10 cellular contexts compared by ENCODE assay signal in the genomic region with DNA sequence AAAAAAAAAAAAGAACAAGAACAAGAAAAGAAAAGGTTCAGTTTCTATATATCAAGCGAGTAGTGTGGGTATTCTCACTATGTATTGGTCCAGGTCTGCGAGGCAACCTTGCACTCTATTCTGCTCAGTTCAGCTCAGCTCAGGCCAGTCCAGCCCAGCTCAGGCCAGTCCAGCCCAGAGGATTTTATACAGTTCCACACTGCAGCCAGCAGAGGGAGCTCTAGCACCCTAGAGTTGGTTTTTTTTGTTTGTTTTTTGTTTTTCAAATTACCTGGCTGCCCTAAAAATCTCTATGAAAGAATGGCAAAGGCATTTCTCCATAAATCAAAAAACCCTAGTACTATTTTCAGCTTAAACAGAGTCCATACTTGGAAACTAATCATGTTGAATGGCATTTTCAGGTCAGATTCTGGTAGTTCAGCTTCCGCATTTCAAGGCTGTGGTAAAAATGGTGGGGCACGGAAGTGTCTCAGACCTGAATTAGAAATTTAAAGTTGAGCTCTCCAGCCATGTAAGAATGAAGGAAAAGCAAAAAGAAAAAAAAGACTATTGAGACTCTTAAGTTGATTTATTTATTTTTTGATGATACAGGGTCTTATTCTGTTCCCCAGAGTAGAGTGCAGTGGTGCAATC. TPM values are rescaled to one million over a fixed set of nuclear protein-coding genes. Genes with fewer than 3 reads are reported as not detected.
DNase-seq lines count a peak whose midpoint lies in the region; ATAC-seq and TF ChIP-seq lines count a peak whose summit lies in the region.
"Had no signal": no experiment of that assay in that cellular context is flagged by ENCODE, and none has a peak within 500 bp of the region (broad histone marks: within the 10 kb centered on the region; RNA-seq: fewer than 3 reads in every experiment).

No MANE protein-coding gene starts in this region.

- H2BK12ac ChIP-seq in H9 (ENCODE audit: insufficient read length, low read depth, low read length) (no peak overlapping the region), trophoblast cell (ENCODE audit: low read length) (no peak overlapping the region)

- no peaks in the 10 kb centered on the region for H3K9me2 ChIP-seq in OCI-LY1 (ENCODE audit: low read depth, low read length)

- TF ChIP-seq CTCF in Calu3 (IDR thresholded peaks at IDR 0.05; ENCODE audit: unreplicated experiment) (peak; percentile 92), H9 (conservative IDR thresholded peaks at IDR 0.05) (peak; percentile 92), OCI-LY1 (IDR thresholded peaks at IDR 0.05; ENCODE audit: low read length) (peak; percentile 99)

- no peaks in the 10 kb centered on the region for H3K79me2 ChIP-seq in H9 (ENCODE audit: insufficient read depth, low read length)
- H3K79me2 ChIP-seq in OCI-LY1 (ENCODE audit: insufficient read depth, low read length), result no peaks in the 10 kb centered on the region
- H3K79me2 ChIP-seq in trophoblast cell (ENCODE audit: control insufficient read depth, insufficient read depth, low read length, poor library complexity), result no peaks in the 10 kb centered on the region

- H2BK5ac ChIP-seq in H9 (ENCODE audit: insufficient read length, low read length) (no peak overlapping the region), trophoblast cell (ENCODE audit: low read depth, low read length, poor library complexity) (no peak overlapping the region)

- H3K27ac Mint-ChIP-seq in Calu3 (ENCODE audit: unreplicated experiment) (no peak overlapping the region), H9 (no peak overlapping the region)
- H3K27ac Mint-ChIP-seq in activated T-cell treated with anti-CD3 and anti-CD28 coated beads, Interleukin-2, amount 50 U/mL, for 72 hours, result no peak overlapping the region

- no peak overlapping the region for H4K12ac ChIP-seq in trophoblast cell (ENCODE audit: low read depth, low read length)

- H3K56ac ChIP-seq in H9 (ENCODE audit: insufficient read length, low read depth, low read length), result no peak overlapping the region

- no peak overlapping the region for H3K27ac ChIP-seq in H9 (ENCODE audit: insufficient read length, low read depth, low read length)
- peak overlapping the region; percentile 32 for H3K27ac ChIP-seq in OCI-LY1 (ENCODE audit: low read depth, low read length, poor library complexity, severe bottlenecking)
- no peak overlapping the region for H3K27ac ChIP-seq in trophoblast cell (ENCODE audit: low read depth, low read length)
- H3K27ac ChIP-seq: SK-N-MC, skin epidermis had no signal

- no peak overlapping the region for H2BK20ac ChIP-seq in H9 (ENCODE audit: low read depth, low read length, poor library complexity, severe bottlenecking)

- H4K91ac ChIP-seq in H9 (ENCODE audit: insufficient read length, low read depth, low read length) (no peak overlapping the region), trophoblast cell (ENCODE audit: low read depth, low read length) (no peak overlapping the region)

- no TSS peak for BruUV-seq in Calu3 (replicated peaks; lab: Mats Ljungman, UMichigan)

- H3T11ph ChIP-seq in H9 (ENCODE audit: low read length), result no peak overlapping the region

- no peak overlapping the region for H3K23ac ChIP-seq in H9 (ENCODE audit: insufficient read length, low read depth, low read length)
- no peak overlapping the region for H3K23ac ChIP-seq in trophoblast cell (ENCODE audit: low read length)

- 0 out of 2 replicates have a peak, but pooled peaks cover 5% of the 10 kb centered on the region for H3F3A ChIP-seq in OCI-LY1 (ENCODE audit: insufficient read depth, low read length)

- intact Hi-C loops in Calu3 (cut with micrococcal nuclease; ENCODE audit: unreplicated experiment), result loop anchor here (1.0 to 5.0 kb wide), 3 partner anchors 65 to 281 kb away; no protein-coding TSS in a partner anchor

- WGBS in H9 (ENCODE audit: extremely low coverage, insufficient read length, low lambda C conversion rate), result no CpG with 5 or more reads among the region's 4 CpGs
- WGBS in trophoblast cell (ENCODE audit: extremely low coverage, insufficient coverage, insufficient read length), result no CpG with 5 or more reads among the region's 4 CpGs

- H3K9me3 ChIP-seq in H9 (ENCODE audit: control insufficient read depth, low read depth, low read length) (no peaks in the 10 kb centered on the region), OCI-LY1 (ENCODE audit: low read length) (no peaks in the 10 kb centered on the region), trophoblast cell (ENCODE audit: insufficient read depth, low read depth, low read length) (no peaks in the 10 kb centered on the region)

- DNase-seq in Calu3 (peak; percentile 77), H9 (peak; percentile 51), germinal center (ENCODE audit: low spot score) (peak; percentile 46), trophoblast cell (peak; percentile 51 to 87)
- peak; percentile 30 to 52 for DNase-seq in activated T-cell treated with anti-CD3 and anti-CD28 coated beads, Interleukin-2, amount 50 U/mL, for 72 hours

- H3K27me3 Mint-ChIP-seq in Calu3 (ENCODE audit: unreplicated experiment) (no peaks in the 10 kb centered on the region), H9 (ENCODE audit: low read depth) (no peaks in the 10 kb centered on the region)
- no peaks in the 10 kb centered on the region for H3K27me3 Mint-ChIP-seq in activated T-cell treated with anti-CD3 and anti-CD28 coated beads, Interleukin-2, amount 50 U/mL, for 72 hours (ENCODE audit: low read depth)

- H3K36me3 ChIP-seq in OCI-LY1 (ENCODE audit: insufficient read depth, low read length), result peaks cover 97% of the 10 kb centered on the region
- peaks cover 3 to 4% of the 10 kb centered on the region in 2 experiments for H3K36me3 ChIP-seq in trophoblast cell (ENCODE audit: control insufficient read depth in 1 of 2, insufficient read depth in 2 of 2, low read length in 2 of 2)

- no peak overlapping the region for H4K5ac ChIP-seq in H9 (ENCODE audit: insufficient read length, low read depth, low read length)

- H2BK15ac ChIP-seq in H9 (ENCODE audit: low read depth, low read length), result no peak overlapping the region

- no peak overlapping the region for H2BK120ac ChIP-seq in H9 (ENCODE audit: low read depth, low read length, poor library complexity, severe bottlenecking)
- H2BK120ac ChIP-seq in trophoblast cell (ENCODE audit: insufficient read depth, low read length, poor library complexity), result no peak overlapping the region

- no peaks in the 10 kb centered on the region for H3K27me3 ChIP-seq in H9 (ENCODE audit: insufficient read depth, low read length)
- no peaks in the 10 kb centered on the region for H3K27me3 ChIP-seq in OCI-LY1 (ENCODE audit: insufficient read depth, low read length)
- no peaks in the 10 kb centered on the region for H3K27me3 ChIP-seq in trophoblast cell (ENCODE audit: insufficient read depth, low read length)

- H3K36me3 Mint-ChIP-seq in Calu3 (ENCODE audit: insufficient read depth, unreplicated experiment) (peaks cover 53% of the 10 kb centered on the region), H9 (ENCODE audit: insufficient read depth in 1 of 3, low read depth in 3 of 3) (peaks cover 0 to 7% (median 0%) of the 10 kb centered on the region in 3 experiments; a peak in 1 of 7 replicates)
- peaks cover 5 to 14% of the 10 kb centered on the region in 2 donors for H3K36me3 Mint-ChIP-seq in activated T-cell treated with anti-CD3 and anti-CD28 coated beads, Interleukin-2, amount 50 U/mL, for 72 hours (ENCODE audit: insufficient read depth in 2 of 2)

- no peak overlapping the region for H2AFZ ChIP-seq in H9 (ENCODE audit: low read length)
- no peak overlapping the region for H2AFZ ChIP-seq in OCI-LY1 (ENCODE audit: low read length)
- no peak overlapping the region for H2AFZ ChIP-seq in trophoblast cell (ENCODE audit: insufficient read depth, low read length, poor library complexity)

- H4K8ac ChIP-seq in H9 (replicated peaks; ENCODE audit: insufficient read length, low read depth, low read length) (no peak overlapping the region), trophoblast cell (ENCODE audit: low read depth, low read length) (no peak overlapping the region)

- ATAC-seq in activated T-cell treated with anti-CD3 and anti-CD28 coated beads, Interleukin-2, amount 50 U/mL, for 72 hours (replicated peaks in 1 of 2), result peak; percentile 58 to 75
- ATAC-seq in GM21737 (IDR thresholded peaks at IDR 0.05; ENCODE audit: unreplicated experiment), result no peak
- ATAC-seq in HG02623 (IDR thresholded peaks at IDR 0.05; ENCODE audit: unreplicated experiment), result no peak

- no peak overlapping the region for H2AK5ac ChIP-seq in H9 (ENCODE audit: insufficient read length, low read length)
- no peak overlapping the region for H2AK5ac ChIP-seq in trophoblast cell (ENCODE audit: low read length)

- H4K20me1 ChIP-seq in H9 (ENCODE audit: control insufficient read depth, insufficient read depth, insufficient read length) (no peaks in the 10 kb centered on the region), OCI-LY1 (ENCODE audit: insufficient read depth, low read length) (no peaks in the 10 kb centered on the region)

- no peak overlapping the region for H3K4me3 Mint-ChIP-seq in Calu3 (ENCODE audit: low read depth, unreplicated experiment)
- H3K4me3 Mint-ChIP-seq in H9, result no peak overlapping the region
- H3K4me3 Mint-ChIP-seq in activated T-cell treated with anti-CD3 and anti-CD28 coated beads, Interleukin-2, amount 50 U/mL, for 72 hours, result no peak overlapping the region

- H3K4me1 Mint-ChIP-seq in Calu3 (ENCODE audit: low read depth, unreplicated experiment) (peaks cover 4% of the 10 kb centered on the region), H9 (0 out of 4 replicates have a peak, but pooled peaks cover 0 to 3% of the 10 kb centered on the region in 2 experiments)
- H3K4me1 Mint-ChIP-seq in activated T-cell treated with anti-CD3 and anti-CD28 coated beads, Interleukin-2, amount 50 U/mL, for 72 hours (ENCODE audit: low read depth), result no peaks in the 10 kb centered on the region

- no peak overlapping the region for H3K18ac ChIP-seq in H9 (ENCODE audit: insufficient read length, low read depth, low read length)
- no peak overlapping the region for H3K18ac ChIP-seq in trophoblast cell (ENCODE audit: low read length)

- H3K14ac ChIP-seq in H9 (ENCODE audit: insufficient read depth, low read length), result no peak overlapping the region
- no peak overlapping the region for H3K14ac ChIP-seq in trophoblast cell (ENCODE audit: low read length)

- H3K4me2 ChIP-seq in H9 (ENCODE audit: insufficient read depth, insufficient read length, low read length), result no peak overlapping the region
- H3K4me2 ChIP-seq in OCI-LY1 (ENCODE audit: low read length), result no peak overlapping the region
- no peak overlapping the region for H3K4me2 ChIP-seq in trophoblast cell (ENCODE audit: low read length)

- CTCF ChIA-PET in Calu3 (lab: Charles Lee), result interaction anchor here (0.5 to 3.1 kb wide), 29 partner anchors 9 to 1214 kb away, joined by 3 to 60 read pairs (median 5); partner anchors contain the start of gene OSBPL3

- no peaks in the 10 kb centered on the region for H3K23me2 ChIP-seq in H9 (ENCODE audit: insufficient read length, low read depth, low read length, poor library complexity, severe bottlenecking)

- H3K9ac ChIP-seq in H9 (ENCODE audit: extremely low read depth, insufficient read length, low read length) (no peak overlapping the region), OCI-LY1 (ENCODE audit: low read length) (no peak overlapping the region), trophoblast cell (ENCODE audit: low read length) (no peak overlapping the region)

- H3K9me3 Mint-ChIP-seq in Calu3 (ENCODE audit: low read depth, unreplicated experiment) (no peaks in the 10 kb centered on the region), H9 (no peaks in the 10 kb centered on the region)
- no peaks in the 10 kb centered on the region for H3K9me3 Mint-ChIP-seq in activated T-cell treated with anti-CD3 and anti-CD28 coated beads, Interleukin-2, amount 50 U/mL, for 72 hours

- H3K4ac ChIP-seq in H9 (ENCODE audit: low read depth, low read length), result no peak overlapping the region
- H3K4ac ChIP-seq in trophoblast cell (ENCODE audit: low read depth, low read length), result no peak overlapping the region

- H3K4me3 ChIP-seq in OCI-LY1 (ENCODE audit: low read depth, low read length, poor library complexity, severe bottlenecking), result no peak overlapping the region
- no peak overlapping the region for H3K4me3 ChIP-seq in trophoblast cell (ENCODE audit: low read depth, low read length)
- H3K4me3 ChIP-seq: SK-N-MC, skin epidermis had no signal

- H3K79me1 ChIP-seq in H9 (ENCODE audit: insufficient read depth, low read depth, low read length, poor library complexity, severe bottlenecking) (no peaks in the 10 kb centered on the region), trophoblast cell (ENCODE audit: low read length) (no peaks in the 10 kb centered on the region)

- H3K4me1 ChIP-seq in H9 (ENCODE audit: insufficient read depth, low read length) (no peaks in the 10 kb centered on the region), OCI-LY1 (ENCODE audit: insufficient read depth, low read length, severe bottlenecking) (peaks cover 8% of the 10 kb centered on the region), trophoblast cell (ENCODE audit: control insufficient read depth in 1 of 2, insufficient read depth in 2 of 2, low read length in 2 of 2) (no peaks in the 10 kb centered on the region)

RNA-seq across cellular contexts. Expression of gene GSDME, which starts 55.2 kb away (rescaled TPM):
- total RNA-seq in Calu3 (2022) (9.4 and 11.9 TPM in 2 replicates), H9 (2021) (5.5 and 5.8 TPM in 2 replicates)
- 10 to 100 TPM; 19.3 to 20.6 TPM for total RNA-seq in activated T-cell treated with anti-CD3 and anti-CD28 coated beads, Interleukin-2, amount 50 U/mL, for 72 hours
- 22.7 and 23.9 TPM in 2 replicates for polyA plus RNA-seq in trophoblast cell (2013)

Comparison
In these comparisons a context has a peak if more than half of its experiments do, and no peak if none do; other contexts are left out.
1. ATAC-seq: peak in activated T-cell treated with anti-CD3 and anti-CD28 coated beads, Interleukin-2, amount 50 U/mL, for 72 hours (2 of 2); none in GM21737 (single experiment) and HG02623 (single experiment).
2. Peak in every context shown above with its lines, with median percentiles within 50 percentile points of each other: DNase-seq and CTCF ChIP-seq.